ENCODE assay signal across 22 cellular contexts in genomic region chr2:161115205-161115604, GRCh38. TPM values are rescaled to one million over a fixed set of nuclear protein-coding genes. Genes with fewer than 3 reads are reported as not detected.
A peak's percentile ranks its signal among the peaks of the same experiment; 100 is the strongest.
DNase-seq lines count a peak whose midpoint lies in the region; ATAC-seq, FAIRE-seq and TF ChIP-seq lines count a peak whose summit lies in the region.
"Had no signal": no experiment of that assay in that cellular context is flagged by ENCODE, and none has a peak within 500 bp of the region (broad histone marks: within the 10 kb centered on the region; RNA-seq: fewer than 3 reads in every experiment).

No MANE protein-coding gene starts in this region.

- H2BK20ac ChIP-seq in H1 (ENCODE audit: low read length) = no peak overlapping the region

- TF ChIP-seq POLR2A in GM12891 (IDR thresholded peaks at IDR 0.05; ENCODE audit: low read depth, low read length) (no peak), H1 (IDR thresholded peaks at IDR 0.05; ENCODE audit: control extremely low read depth in 1 of 2, low read depth in 2 of 2, low read length in 2 of 2) (no peak)

- FAIRE-seq in GM12891 (lab: Jason Lieb, UNC) = peak; percentile 54
- no peak for FAIRE-seq in H1 (lab: Jason Lieb, UNC)
- FAIRE-seq: GM19239, HTR-8/SVneo had no signal

- H3K36me3 ChIP-seq in H1 (ENCODE audit: control insufficient read depth in 2 of 4, insufficient read depth in 4 of 4, low read length in 3 of 4) = no peaks in the 10 kb centered on the region
- no peaks in the 10 kb centered on the region for H3K36me3 ChIP-seq in smooth muscle cell (ENCODE audit: low read depth)
- H3K36me3 ChIP-seq in brain microvascular endothelial cell (replicated peaks) = no peaks in the 10 kb centered on the region
- H3K36me3 ChIP-seq: BE2C had no signal

- DNase-seq in AG04450 (ENCODE audit: low read depth, low spot score) (no peak), GM12891 (ENCODE audit: insufficient read length, low spot score) (no peak), H1 (ENCODE audit: low read depth in 1 of 2, low spot score in 2 of 2) (no peak), smooth muscle cell (lab: John Stamatoyannopoulos, UW; ENCODE audit: unreplicated experiment) (no peak), brain microvascular endothelial cell (no peak)
- DNase-seq in activated CD8-positive, alpha-beta memory T cell treated with anti-CD3 and anti-CD28 coated beads for 24 hours = no peak
- DNase-seq: 8988T; BE2C; C1 segment of cervical spinal cord; CD4-positive, CD25-positive, alpha-beta regulatory T cell; CD8-positive, alpha-beta memory T cell; DMS153; DMS79; GF-D8; GM23248; H7; HFFc6; KBM-7 had no signal

- CTCF ChIA-PET in AG04450 (lab: Charles Lee) (interaction anchor here (2.0 kb wide), 1 partner anchor 52 kb away, joined by 9 read pairs; no protein-coding TSS in a partner anchor), H1 (lab: Charles Lee; ENCODE audit: partially characterized antibody) (interaction anchor here (0.6 to 1.1 kb wide), 2 partner anchors 13 to 18 kb away, joined by 3 to 4 read pairs; no protein-coding TSS in a partner anchor)

- TF ChIP-seq EP300 in H1 (IDR thresholded peaks at IDR 0.05; ENCODE audit: borderline replicate concordance in 1 of 2, low read depth in 2 of 2, low read length in 2 of 2) = no peak

- no peak overlapping the region for H2BK120ac ChIP-seq in H1 (replicated peaks; ENCODE audit: low read depth, low read length)

- no peaks in the 10 kb centered on the region for H3K79me2 ChIP-seq in H1 (ENCODE audit: control insufficient read depth in 1 of 2, insufficient read depth in 2 of 2, low read length in 2 of 2)
- H3K79me2 ChIP-seq in smooth muscle cell (ENCODE audit: low read depth) = no peaks in the 10 kb centered on the region

- no peak overlapping the region for H3K56ac ChIP-seq in H1 (replicated peaks; ENCODE audit: insufficient read length, low read depth, low read length)

- H3K14ac ChIP-seq in H1 (ENCODE audit: insufficient read length) = no peak overlapping the region

- H3K9ac ChIP-seq in H1 (replicated peaks in 1 of 4; ENCODE audit: extremely low read depth in 1 of 4, low read depth in 3 of 4, low read length in 3 of 4) (no peak overlapping the region), smooth muscle cell (ENCODE audit: low read depth) (no peak overlapping the region)
- H3K9ac ChIP-seq: GM23248 had no signal

- no peak overlapping the region for H2BK15ac ChIP-seq in H1 (ENCODE audit: low read length)

- H3K27me3 ChIP-seq in AG04450 (ENCODE audit: control insufficient read depth, insufficient read depth, low read length) (peaks cover 5% of the 10 kb centered on the region), H1 (replicated peaks in 1 of 4; ENCODE audit: control insufficient read depth in 3 of 4, extremely low read depth in 1 of 4, insufficient read depth in 3 of 4, low read length in 3 of 4) (no peaks in the 10 kb centered on the region), smooth muscle cell (ENCODE audit: low read depth) (no peaks in the 10 kb centered on the region), brain microvascular endothelial cell (replicated peaks) (no peaks in the 10 kb centered on the region)
- H3K27me3 ChIP-seq: BE2C had no signal

- no peaks in the 10 kb centered on the region for H4K20me1 ChIP-seq in H1 (replicated peaks in 1 of 2; ENCODE audit: control insufficient read depth in 1 of 2, insufficient read depth in 2 of 2, low read length in 2 of 2)
- no peaks in the 10 kb centered on the region for H4K20me1 ChIP-seq in smooth muscle cell (ENCODE audit: low read depth)

- no peak overlapping the region for H2AK5ac ChIP-seq in H1 (ENCODE audit: low read depth, low read length)

- in situ Hi-C loops in brain microvascular endothelial cell (cut with HindIII; ENCODE audit: low pct_ligation_motif_present, low sequenced_read_pairs) = no loop called here

- peaks cover 0 to 8% (median 5%) of the 10 kb centered on the region in 4 experiments; a peak in 3 of 7 replicates for H3K4me1 ChIP-seq in H1 (replicated peaks in 1 of 4; ENCODE audit: control insufficient read depth in 3 of 4, insufficient read depth in 4 of 4, low read length in 3 of 4)
- H3K4me1 ChIP-seq in smooth muscle cell (ENCODE audit: low read depth) = no peaks in the 10 kb centered on the region
- H3K4me1 ChIP-seq: BE2C had no signal

- H3K4me3 ChIP-seq in AG04450 (ENCODE audit: low read depth, low read length) (no peak overlapping the region), H1 (ENCODE audit: extremely low read depth in 1 of 4, insufficient read depth in 2 of 4, low read depth in 3 of 4, low read length in 4 of 4) (no peak overlapping the region), smooth muscle cell (no peak overlapping the region), brain microvascular endothelial cell (ENCODE audit: low read depth, low read length) (no peak overlapping the region)
- H3K4me3 ChIP-seq: GM23248 had no signal

- H3K4me2 ChIP-seq in H1 (ENCODE audit: insufficient read depth in 1 of 2, low read depth in 2 of 2, low read length in 2 of 2) (no peak overlapping the region), smooth muscle cell (peak overlapping the region; percentile 29)

- no peak overlapping the region for H2BK12ac ChIP-seq in H1 (ENCODE audit: low read depth, low read length)

- no peaks in the 10 kb centered on the region for H3F3A ChIP-seq in smooth muscle cell (ENCODE audit: low read depth)

- H4K8ac ChIP-seq in H1 (ENCODE audit: extremely low read depth, insufficient read depth, low read length) = no peak overlapping the region

- H2BK5ac ChIP-seq in H1 (ENCODE audit: low read depth, low read length) = no peak overlapping the region

- H4K5ac ChIP-seq in H1 (ENCODE audit: insufficient read length, low read depth, low read length) = no peak overlapping the region

- 0 out of 2 replicates have a peak overlapping the region, but pooled peaks have one; percentile 23 for H2AFZ ChIP-seq in H1 (ENCODE audit: low read length)
- H2AFZ ChIP-seq in smooth muscle cell (ENCODE audit: low read depth) = peak overlapping the region; percentile 80
- H2AFZ ChIP-seq: GM23248 had no signal

- no peak overlapping the region for H3K18ac ChIP-seq in H1 (ENCODE audit: extremely low read depth, low read length)

- H3K23ac ChIP-seq in H1 (ENCODE audit: insufficient read length) = no peak overlapping the region

- no peak for TF ChIP-seq RAD21 in H1 (IDR thresholded peaks at IDR 0.05 in 1 of 2, conservative IDR thresholded peaks at IDR 0.05 in 1 of 2; ENCODE audit: low read depth in 2 of 2, low read length in 2 of 2)

- POLR2A ChIA-PET in AG04450 (lab: Yijun Ruan, JAX) (interaction anchor here (0.7 kb wide), 1 partner anchor 1617 kb away, joined by 3 read pairs; no protein-coding TSS in a partner anchor), H1 (lab: Charles Lee; ENCODE audit: partially characterized antibody) (no interaction called here)

- H3K23me2 ChIP-seq in H1 (ENCODE audit: low read depth, low read length) = no peaks in the 10 kb centered on the region

- H3K27ac ChIP-seq in AG04450 (ENCODE audit: low read depth, low read length) = peak overlapping the region; percentile 39
- no peak overlapping the region for H3K27ac ChIP-seq in H1 (ENCODE audit: low read depth, low read length)
- no peak overlapping the region for H3K27ac ChIP-seq in smooth muscle cell (ENCODE audit: low read depth)
- H3K27ac ChIP-seq in brain microvascular endothelial cell = no peak overlapping the region
- H3K27ac ChIP-seq: GM23248 had no signal

- TF ChIP-seq CTCF in AG04450 (IDR thresholded peaks at IDR 0.05; ENCODE audit: low read depth, low read length) = no peak
- TF ChIP-seq CTCF in H1 (IDR thresholded peaks at IDR 0.05; ENCODE audit: control extremely low read depth in 1 of 3, insufficient read depth in 1 of 3, low read depth in 1 of 3, low read length in 3 of 3) = no peak
- no peak for TF ChIP-seq CTCF in smooth muscle cell (IDR thresholded peaks at IDR 0.05; ENCODE audit: borderline replicate concordance, insufficient read depth, poor library complexity, severe bottlenecking)
- no peak for TF ChIP-seq CTCF in brain microvascular endothelial cell (IDR thresholded peaks at IDR 0.05; ENCODE audit: low read depth, low read length, missing control alignments)

- H3K4ac ChIP-seq in H1 (replicated peaks; ENCODE audit: insufficient read length, low read depth, low read length) = no peak overlapping the region

- no peaks in the 10 kb centered on the region for H3K9me3 ChIP-seq in AG04450 (ENCODE audit: control insufficient read depth, insufficient read depth, low read length)
- no peaks in the 10 kb centered on the region for H3K9me3 ChIP-seq in H1 (ENCODE audit: insufficient read depth in 2 of 2, low read depth in 1 of 2, low read length in 1 of 2)
- no peaks in the 10 kb centered on the region for H3K9me3 ChIP-seq in smooth muscle cell (replicated peaks; ENCODE audit: low read depth)
- H3K9me3 ChIP-seq: BE2C had no signal

- ATAC-seq in HG03442 (IDR thresholded peaks at IDR 0.05; ENCODE audit: unreplicated experiment) = no peak
- ATAC-seq: HCT116 had no signal

- WGBS in H1 (ENCODE audit: extremely low coverage in 1 of 2, insufficient coverage in 1 of 2, insufficient read length in 1 of 2, insufficient replicate concordance in 2 of 2, low coverage in 1 of 2, low lambda C conversion rate in 2 of 2, missing lambda C conversion rate in 1 of 2), 2 experiments = 84% methylated on average over 2 of the region's 2 CpGs; no CpG with 5 or more reads in 1 of the 2 experiments
- WGBS in smooth muscle cell (ENCODE audit: low lambda C conversion rate) = 93% methylated on average over 2 of the region's 2 CpGs

- H3K79me1 ChIP-seq in H1 (ENCODE audit: low read depth, low read length) = no peaks in the 10 kb centered on the region

- H4K91ac ChIP-seq in H1 (replicated peaks; ENCODE audit: insufficient read length, low read length) = no peak overlapping the region

TF ChIP-seq in GM12891, 5 proteins besides CTCF, POLR2A, EP300 and RAD21 (continues in another document):
- TF ChIP-seq POLR2AphosphoS5 (IDR thresholded peaks at IDR 0.05; ENCODE audit: low read depth, low read length) (no peak), POU2F2 (IDR thresholded peaks at IDR 0.05; ENCODE audit: low read depth, low read length) (no peak)

RNA-seq across cellular contexts. Expression of gene TANK, which starts 45.0 kb away (rescaled TPM):
- polyA plus RNA-seq in AG04450 (2011; rRNA removed) (46.9 and 56.6 TPM in 2 replicates), H1 (2011; rRNA removed) (3.4 and 7.0 TPM in 2 replicates), smooth muscle cell (47.9 and 49.4 TPM in 2 replicates)
- polyA minus RNA-seq in AG04450 (2011; rRNA and poly(A)+ RNA removed) = 21.4 and 44.8 TPM in 2 replicates
- 45.7 TPM for polyA plus RNA-seq in GM12891 (2012; ENCODE audit: low read depth, missing spikeins)
- total RNA-seq in H1 (2021; fragmentation: NEBNext Ultra II Directional; extraction: Animal tissue kit (Norgen Biotek cat#: 25700)) = 19.7 and 26.1 TPM in 2 replicates
- polyA plus RNA-seq in H1 (2011; cell fraction: cytosol; rRNA removed) = 8.7 TPM
- 7.3 TPM for polyA plus RNA-seq in H1 (2011; cell fraction: nucleus; rRNA removed)
- polyA plus RNA-seq in H1 (2012, experiment 1 of 2) = 15.4 to 28.5 TPM (median 18.7 TPM) in 4 replicates
- 7.3 TPM for polyA plus RNA-seq in H1 (2012, experiment 2 of 2)
- polyA plus RNA-seq in H1 (2013, experiment 1 of 2) = 16.8 TPM
- 16.1 TPM for polyA plus RNA-seq in H1 (2013, experiment 2 of 2)
- polyA minus RNA-seq in H1 (2011; rRNA and poly(A)+ RNA removed) = 7.3 and 9.2 TPM in 2 replicates
- polyA minus RNA-seq in H1 (2011; cell fraction: cytosol; rRNA and poly(A)+ RNA removed) = 7.3 TPM
- polyA minus RNA-seq in H1 (2011; cell fraction: nucleus; rRNA and poly(A)+ RNA removed) = 55.5 TPM
- total RNA-seq in smooth muscle cell = 94.2 and 120 TPM in 2 replicates
